In genomic region chrX:132023117-132023895, GRCh38 we compare ENCODE assay signal across 8 cellular contexts.
DNase-seq lines count a peak whose midpoint lies in the region; ATAC-seq and TF ChIP-seq lines count a peak whose summit lies in the region.

TSS of gene STK26 (plus strand) at chrX:132023302. CDS start at chrX:132023618, 316 bp downstream.

- TF ChIP-seq CTCF in astrocyte of the spinal cord (IDR thresholded peaks at IDR 0.05; ENCODE audit: low read depth, low read length), result no peak

- H3K4me3 ChIP-seq in astrocyte of the spinal cord (ENCODE audit: low read depth, low read length) (peak within 1 kb of the TSS; percentile 53), iPS-15b (ENCODE audit: low read depth, low read length) (peak within 1 kb of the TSS; percentile 95), skin epidermis (peak within 1 kb of the TSS; percentile 53 to 81 (median 58))

- H3K4me1 ChIP-seq in iPS-15b (ENCODE audit: control insufficient read depth, insufficient read depth, low read length), result peaks cover 15% of the 10 kb centered on the region

- H3K9me3 ChIP-seq in iPS-15b (ENCODE audit: control insufficient read depth, insufficient read depth, low read length), result no peaks in the 10 kb centered on the region

- H3K27ac ChIP-seq in skin epidermis, result peak within 1 kb of the TSS in 20 of 21 experiments; percentile 22 to 86 (median 70)

- peak within 1 kb of the TSS; percentile 89 for H3K9ac ChIP-seq in iPS-15b (ENCODE audit: low read depth, low read length)

- peaks cover 12% of the 10 kb centered on the region for H3K27me3 ChIP-seq in iPS-15b (ENCODE audit: control insufficient read depth, insufficient read depth, low read length)

- ATAC-seq in GM18498 (IDR thresholded peaks at IDR 0.05; ENCODE audit: unreplicated experiment), result peak; percentile 82
- peak; percentile 80 for ATAC-seq in HG02610 (IDR thresholded peaks at IDR 0.05; ENCODE audit: unreplicated experiment)

- DNase-seq in NCI-H1105 treated with DMSO at 0.1 percent for 48 hours (lab: John Stamatoyannopoulos, UW) (peak; percentile 49), T-helper 22 cell (ENCODE audit: low read depth) (peak; percentile 62), astrocyte of the spinal cord (ENCODE audit: low read depth, low spot score) (peak; percentile 44), NCI-H187 (lab: John Stamatoyannopoulos, UW) (no peak)

- no peaks in the 10 kb centered on the region for H3K36me3 ChIP-seq in iPS-15b (ENCODE audit: control insufficient read depth, insufficient read depth, low read length)

- in situ Hi-C loops in astrocyte of the spinal cord (cut with HindIII; ENCODE audit: low sequenced_read_pairs), result no loop called here

Comparison
In these comparisons a context has a peak if more than half of its experiments do, and no peak if none do; other contexts are left out.
1. DNase-seq: peak in NCI-H1105 treated with DMSO at 0.1 percent for 48 hours (single experiment), T-helper 22 cell (single experiment) and astrocyte of the spinal cord (single experiment); none in NCI-H187 (0 of 2).
2. Peak in every context shown above with its lines, with median percentiles within 50 percentile points of each other: H3K4me3 ChIP-seq.